Comparison of ENCODE assay signal across 13 cellular contexts in genomic region chr11:94593030-94593429, GRCh38. TPM values are rescaled to one million over a fixed set of nuclear protein-coding genes. Genes with fewer than 3 reads are reported as not detected.
DNase-seq lines count a peak whose midpoint lies in the region; ATAC-seq and TF ChIP-seq lines count a peak whose summit lies in the region.
"Had no signal": no experiment of that assay in that cellular context is flagged by ENCODE, and none has a peak within 500 bp of the region (broad histone marks: within the 10 kb centered on the region; RNA-seq: fewer than 3 reads in every experiment).

No MANE protein-coding gene starts in this region.

- H3K36me3 Mint-ChIP-seq in neural progenitor cell: no peaks in the 10 kb centered on the region

- H3K4me1 ChIP-seq in SJCRH30: no peaks in the 10 kb centered on the region
- no peaks in the 10 kb centered on the region; the same call in 1 of the 2 replicates for H3K4me1 ChIP-seq in HAP-1
- H3K4me1 ChIP-seq in neural progenitor cell: no peaks in the 10 kb centered on the region
- H3K4me1 ChIP-seq: vagina had no signal

- H3K27ac ChIP-seq in SJCRH30: no peak overlapping the region
- no peak overlapping the region for H3K27ac ChIP-seq in neural progenitor cell
- H3K27ac ChIP-seq: vagina had no signal

- no peaks in the 10 kb centered on the region for H3F3A ChIP-seq in neural progenitor cell (ENCODE audit: low read depth)

- H3K27ac Mint-ChIP-seq in neural progenitor cell: no peak overlapping the region
- H3K27ac Mint-ChIP-seq: nephron had no signal

- no peaks in the 10 kb centered on the region for H3K9me3 Mint-ChIP-seq in neural progenitor cell
- H3K9me3 Mint-ChIP-seq: nephron had no signal

- peak; percentile 44 for DNase-seq in Ammon's horn (ENCODE audit: low spot score)
- peak; percentile 12 for DNase-seq in LHCN-M2 (ENCODE audit: low read depth)
- no peak for DNase-seq in SJCRH30
- DNase-seq in HAP-1 (ENCODE audit: low spot score in 2 of 2): no peak
- DNase-seq in NCI-H1105 treated with DMSO at 0.1 percent for 48 hours (lab: John Stamatoyannopoulos, UW): no peak
- DNase-seq in neural progenitor cell (ENCODE audit: low spot score): no peak
- DNase-seq: KBM-7, NCI-H82, T-helper 9 cell had no signal

- H3K27me3 ChIP-seq in SJCRH30 (no peaks in the 10 kb centered on the region), HAP-1 (ENCODE audit: low read depth) (no peaks in the 10 kb centered on the region), neural progenitor cell (no peaks in the 10 kb centered on the region)
- H3K27me3 ChIP-seq: vagina had no signal

- TF ChIP-seq CTCF in neural progenitor cell (IDR thresholded peaks at IDR 0.05): no peak

- peaks cover 13% of the 10 kb centered on the region for H3K4me1 Mint-ChIP-seq in neural progenitor cell
- H3K4me1 Mint-ChIP-seq: nephron had no signal

- no peaks in the 10 kb centered on the region for H3K79me2 ChIP-seq in neural progenitor cell (ENCODE audit: low read depth)

- no peak overlapping the region for H3K4me3 Mint-ChIP-seq in neural progenitor cell
- H3K4me3 Mint-ChIP-seq: nephron had no signal

- in situ Hi-C loops in HAP-1 (cut with MboI; ENCODE audit: low sequenced_read_pairs): no loop called here

- H3K4me2 ChIP-seq in neural progenitor cell: no peak overlapping the region

- no peak overlapping the region for H2AFZ ChIP-seq in neural progenitor cell (replicated peaks)

- H3K27me3 Mint-ChIP-seq in neural progenitor cell (ENCODE audit: insufficient read depth, low read depth): no peaks in the 10 kb centered on the region

- no peak overlapping the region for H3K9ac ChIP-seq in neural progenitor cell

- H3K9me3 ChIP-seq in SJCRH30 (replicated peaks) (no peaks in the 10 kb centered on the region), HAP-1 (no peaks in the 10 kb centered on the region), neural progenitor cell (ENCODE audit: low read depth) (no peaks in the 10 kb centered on the region)
- H3K9me3 ChIP-seq: vagina had no signal

- H3K36me3 ChIP-seq in SJCRH30: no peaks in the 10 kb centered on the region
- H3K36me3 ChIP-seq in HAP-1 (replicated peaks): no peaks in the 10 kb centered on the region
- H3K36me3 ChIP-seq in neural progenitor cell: no peaks in the 10 kb centered on the region
- H3K36me3 ChIP-seq: vagina had no signal

- no peaks in the 10 kb centered on the region for H4K20me1 ChIP-seq in neural progenitor cell (ENCODE audit: low read depth)

- peak; percentile 85 for ATAC-seq in GM19395 (IDR thresholded peaks at IDR 0.05; ENCODE audit: unreplicated experiment)
- peak; percentile 95 for ATAC-seq in HG02870 (IDR thresholded peaks at IDR 0.05; ENCODE audit: unreplicated experiment)

- H3K4me3 ChIP-seq in SJCRH30 (no peak overlapping the region), HAP-1 (no peak overlapping the region), neural progenitor cell (no peak overlapping the region)
- H3K4me3 ChIP-seq: vagina had no signal

RNA-seq across cellular contexts. Expression of gene PIWIL4, which starts 25.9 kb away (rescaled TPM):
- total RNA-seq in LHCN-M2 (2014; rRNA removed) (0.52 and 1.2 TPM in 2 replicates), neural progenitor cell (ENCODE audit: low replicate concordance) (1.1 and 1.3 TPM in 2 replicates)
- polyA plus RNA-seq in LHCN-M2 (2012): 0.36 TPM
- total RNA-seq in SJCRH30 (2014; rRNA removed; shearing (Covaris generic)): not detected in 2 replicates

RNA-seq across cellular contexts. Expression of gene FUT4, which starts 49.3 kb away (rescaled TPM):
- total RNA-seq in LHCN-M2 (2014; rRNA removed): 4.7 and 4.8 TPM in 2 replicates
- polyA plus RNA-seq in LHCN-M2 (2012): 2.0 TPM
- total RNA-seq in SJCRH30 (2014; rRNA removed; shearing (Covaris generic)): 0.42 and 0.46 TPM in 2 replicates
- 2.4 and 2.7 TPM in 2 replicates for total RNA-seq in neural progenitor cell (ENCODE audit: low replicate concordance)

Comparison
In these comparisons a context has a peak if more than half of its experiments do, and no peak if none do; other contexts are left out.
1. DNase-seq: peak in Ammon's horn (single experiment) and LHCN-M2 (single experiment); none in SJCRH30 (0 of 2), HAP-1 (0 of 2), NCI-H1105 treated with DMSO at 0.1 percent for 48 hours (single experiment) and neural progenitor cell (single experiment).